Comparison of ENCODE assay signal across 16 cellular contexts in the genomic region with DNA sequence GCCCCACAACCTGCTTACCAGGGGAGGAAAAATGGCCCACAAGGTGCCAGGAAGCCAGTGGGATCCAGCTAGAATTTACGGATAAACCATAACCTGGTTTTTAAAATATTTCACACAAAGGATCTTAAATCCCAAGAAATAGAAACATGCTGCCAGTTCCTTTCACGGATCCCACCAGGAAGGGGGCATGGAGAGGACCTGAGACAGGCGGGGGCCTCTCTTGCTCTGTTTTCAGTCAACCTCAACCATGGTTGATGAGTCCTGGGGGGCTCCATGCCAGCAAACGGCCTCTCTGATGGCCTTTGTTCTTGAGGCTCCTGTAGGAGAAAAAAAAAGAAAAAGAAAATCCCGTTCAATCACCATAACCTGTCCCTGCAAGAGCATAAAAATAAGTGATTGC.
DNase-seq lines count a peak whose midpoint lies in the region; ATAC-seq and TF ChIP-seq lines count a peak whose summit lies in the region.
"Had no signal": no experiment of that assay in that cellular context is flagged by ENCODE, and none has a peak within 500 bp of the region (broad histone marks: within the 10 kb centered on the region; RNA-seq: fewer than 3 reads in every experiment).

No MANE protein-coding gene starts in this region.

- H3K4me3 Mint-ChIP-seq in endodermal cell, result no peak overlapping the region
- no peak overlapping the region for H3K4me3 Mint-ChIP-seq in activated CD8-positive, alpha-beta memory T cell treated with anti-CD3 and anti-CD28 coated beads, Interleukin-2, amount 10 ng/mL, durations not matched to agents 7 days and 5 days
- H3K4me3 Mint-ChIP-seq: CD4-positive, alpha-beta T cell; GM23338 had no signal

- no peak for TF ChIP-seq EP300 in sigmoid colon (IDR thresholded peaks at IDR 0.05)

- H3K9me3 Mint-ChIP-seq in endodermal cell, result no peaks in the 10 kb centered on the region
- H3K9me3 Mint-ChIP-seq in activated CD8-positive, alpha-beta memory T cell treated with anti-CD3 and anti-CD28 coated beads, Interleukin-2, amount 10 ng/mL, durations not matched to agents 7 days and 5 days (ENCODE audit: low read depth), result no peaks in the 10 kb centered on the region
- H3K9me3 Mint-ChIP-seq: CD4-positive, alpha-beta T cell; GM23338 had no signal

- intact Hi-C loops in sigmoid colon (cut with DNase I), result no loop called here

- H3K27ac ChIP-seq in endodermal cell (ENCODE audit: low read depth, low read length) (no peak overlapping the region), sigmoid colon (no peak overlapping the region)
- H3K27ac ChIP-seq: 22Rv1 had no signal

- no peak for ATAC-seq in activated CD8-positive, alpha-beta memory T cell treated with anti-CD3 and anti-CD28 coated beads, Interleukin-2, amount 10 ng/mL, durations not matched to agents 7 days and 5 days
- ATAC-seq: GM12878, GM23338 had no signal

- no peaks in the 10 kb centered on the region for H3K4me1 Mint-ChIP-seq in endodermal cell
- H3K4me1 Mint-ChIP-seq in activated CD8-positive, alpha-beta memory T cell treated with anti-CD3 and anti-CD28 coated beads, Interleukin-2, amount 10 ng/mL, durations not matched to agents 7 days and 5 days, result no peaks in the 10 kb centered on the region
- H3K4me1 Mint-ChIP-seq: GM23338 had no signal

- no peaks in the 10 kb centered on the region for H3K4me1 ChIP-seq in endodermal cell (ENCODE audit: control insufficient read depth, insufficient read depth, low read length)
- no peaks in the 10 kb centered on the region for H3K4me1 ChIP-seq in sigmoid colon

- CTCF ChIA-PET in activated CD8-positive, alpha-beta memory T cell treated with anti-CD3 and anti-CD28 coated beads, Interleukin-2, amount 10 ng/mL, durations not matched to agents 7 days and 5 days (lab: Charles Lee), result no interaction called here

- H3K36me3 Mint-ChIP-seq in endodermal cell (ENCODE audit: low read depth), result no peaks in the 10 kb centered on the region
- no peaks in the 10 kb centered on the region for H3K36me3 Mint-ChIP-seq in activated CD8-positive, alpha-beta memory T cell treated with anti-CD3 and anti-CD28 coated beads, Interleukin-2, amount 10 ng/mL, durations not matched to agents 7 days and 5 days

- TF ChIP-seq POLR2A in sigmoid colon (IDR thresholded peaks at IDR 0.05), result no peak

- TF ChIP-seq CTCF in endodermal cell (conservative IDR thresholded peaks at IDR 0.05) (no peak), sigmoid colon (IDR thresholded peaks at IDR 0.05) (no peak)

- no peaks in the 10 kb centered on the region for H3K27me3 Mint-ChIP-seq in endodermal cell (ENCODE audit: insufficient read depth)
- no peaks in the 10 kb centered on the region for H3K27me3 Mint-ChIP-seq in activated CD8-positive, alpha-beta memory T cell treated with anti-CD3 and anti-CD28 coated beads, Interleukin-2, amount 10 ng/mL, durations not matched to agents 7 days and 5 days
- H3K27me3 Mint-ChIP-seq: CD4-positive, alpha-beta T cell had no signal

- no peaks in the 10 kb centered on the region for H3K9me3 ChIP-seq in endodermal cell (ENCODE audit: control insufficient read depth, low read length)
- peaks cover 0 to 5% (median 0%) of the 10 kb centered on the region in 4 donors for H3K9me3 ChIP-seq in sigmoid colon

- DNase-seq in activated effector memory CD4-positive, alpha-beta T cell treated with anti-CD3 and anti-CD28 coated beads, Interleukin-2, amount 50 U/mL, for 16 hours, result peak; percentile 38
- no peak for DNase-seq in activated effector memory CD4-positive, alpha-beta T cell treated with Interleukin-2 at 50 U/mL for 16 hours
- peak; percentile 16 for DNase-seq in endodermal cell
- peak; percentile 3 for DNase-seq in sigmoid colon
- no peak for DNase-seq in COLO668 (lab: John Stamatoyannopoulos, UW; ENCODE audit: unreplicated experiment)
- DNase-seq in activated CD8-positive, alpha-beta memory T cell treated with anti-CD3 and anti-CD28 coated beads, Interleukin-2, amount 10 ng/mL, durations not matched to agents 7 days and 5 days, result no peak
- no peak for DNase-seq in SHP77 treated with DMSO at 0.1 percent for 48 hours (lab: John Stamatoyannopoulos, UW)
- DNase-seq: AML-193, C1 segment of cervical spinal cord, DMS79, H7, IMR-90 had no signal

- H3K27me3 ChIP-seq in endodermal cell (ENCODE audit: control insufficient read depth, insufficient read depth, low read length, poor library complexity, severe bottlenecking), result no peaks in the 10 kb centered on the region
- no peaks in the 10 kb centered on the region for H3K27me3 ChIP-seq in sigmoid colon

- WGBS in endodermal cell (ENCODE audit: insufficient coverage in 1 of 2, insufficient read length in 1 of 2), 2 experiments, result 82 to 97% methylated on average over 3 to 4 of the region's 5 CpGs
- WGBS in sigmoid colon, 2 donors, result 66 to 83% methylated on average over 5 of the region's 5 CpGs

- no peak overlapping the region for H3K9ac ChIP-seq in endodermal cell (ENCODE audit: extremely low read depth, low read length, poor library complexity, severe bottlenecking)

- no peak overlapping the region for H3K27ac Mint-ChIP-seq in endodermal cell
- no peak overlapping the region for H3K27ac Mint-ChIP-seq in activated CD8-positive, alpha-beta memory T cell treated with anti-CD3 and anti-CD28 coated beads, Interleukin-2, amount 10 ng/mL, durations not matched to agents 7 days and 5 days
- H3K27ac Mint-ChIP-seq: CD4-positive, alpha-beta T cell; GM23338 had no signal

- H3K4me3 ChIP-seq in endodermal cell (ENCODE audit: low read length), result no peak overlapping the region
- no peak overlapping the region for H3K4me3 ChIP-seq in sigmoid colon
- H3K4me3 ChIP-seq: GM12878, GM23338 had no signal

- H3K36me3 ChIP-seq in endodermal cell (ENCODE audit: control insufficient read depth, insufficient read depth, low read length) (no peaks in the 10 kb centered on the region), sigmoid colon (no peaks in the 10 kb centered on the region)

Comparison
In these comparisons a context has a peak if more than half of its experiments do, and no peak if none do; other contexts are left out.
1. DNase-seq: peak in activated effector memory CD4-positive, alpha-beta T cell treated with anti-CD3 and anti-CD28 coated beads, Interleukin-2, amount 50 U/mL, for 16 hours (single experiment), endodermal cell (single experiment) and sigmoid colon (single experiment); none in activated effector memory CD4-positive, alpha-beta T cell treated with Interleukin-2 at 50 U/mL for 16 hours (single experiment), COLO668 (single experiment), activated CD8-positive, alpha-beta memory T cell treated with anti-CD3 and anti-CD28 coated beads, Interleukin-2, amount 10 ng/mL, durations not matched to agents 7 days and 5 days (single experiment) and SHP77 treated with DMSO at 0.1 percent for 48 hours (single experiment).